1 cellular context compared by ENCODE assay signal in genomic region chr9:83231039-83231438, GRCh38.
TF ChIP-seq lines count a peak whose summit lies in the region.

No MANE protein-coding gene starts in this region.

TF ChIP-seq in liver, 16 proteins besides CTCF, POLR2A, EP300 and RAD21 (continued from another document):
- TF ChIP-seq EGR1 (IDR thresholded peaks at IDR 0.05; ENCODE audit: low read depth in 2 of 2), result no peak
- TF ChIP-seq NR2F2 (IDR thresholded peaks at IDR 0.05), result no peak
- no peak for TF ChIP-seq FOXA2 (IDR thresholded peaks at IDR 0.05)
- no peak for TF ChIP-seq SP1 (IDR thresholded peaks at IDR 0.05)
- TF ChIP-seq YY1 (IDR thresholded peaks at IDR 0.05), result no peak
- TF ChIP-seq TAF1 (conservative IDR thresholded peaks at IDR 0.05), result no peak
- no peak for TF ChIP-seq JUND (IDR thresholded peaks at IDR 0.05)
TF ChIP-seq in liver: peak in this region for 0.
